ENCODE assay signal across 9 cellular contexts in the genomic region with DNA sequence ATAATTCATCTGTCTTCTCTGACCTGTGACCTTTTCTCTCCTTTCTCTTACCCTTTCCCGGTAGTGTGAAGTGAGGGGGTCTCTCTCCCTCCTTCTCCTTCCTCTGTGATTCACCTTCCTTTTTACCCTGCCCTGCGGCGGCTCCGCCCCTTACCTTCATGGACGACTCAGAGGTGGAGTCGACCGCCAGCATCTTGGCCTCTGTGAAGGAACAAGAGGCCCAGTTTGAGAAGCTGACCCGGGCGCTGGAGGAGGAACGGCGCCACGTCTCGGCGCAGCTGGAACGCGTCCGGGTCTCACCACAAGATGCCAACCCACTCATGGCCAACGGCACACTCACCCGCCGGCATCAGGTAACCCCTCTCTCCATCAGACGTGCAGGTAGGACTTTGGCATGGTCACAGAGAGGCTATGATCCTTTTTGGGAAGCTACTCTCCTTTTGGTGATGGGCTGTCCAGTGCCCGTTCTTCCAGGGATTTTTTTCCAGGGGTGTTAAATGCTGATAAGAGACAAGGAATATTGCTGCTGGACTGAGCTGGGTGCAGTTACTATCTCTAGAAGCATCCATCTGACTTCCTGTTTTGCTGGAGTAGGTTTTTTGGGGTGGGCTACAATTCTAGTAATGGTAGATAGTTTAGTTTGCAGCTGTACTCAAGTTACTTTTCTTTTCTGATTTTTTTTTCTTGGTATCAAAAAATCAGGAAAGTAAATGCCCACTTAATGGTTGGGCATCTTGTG. TPM values are rescaled to one million over a fixed set of nuclear protein-coding genes. Genes with fewer than 3 reads are reported as not detected.
A peak's percentile ranks its signal among the peaks of the same experiment; 100 is the strongest.
DNase-seq lines count a peak whose midpoint lies in the region; ATAC-seq and TF ChIP-seq lines count a peak whose summit lies in the region.
"Had no signal": no experiment of that assay in that cellular context is flagged by ENCODE, and none has a peak within 500 bp of the region (broad histone marks: within the 10 kb centered on the region; RNA-seq: fewer than 3 reads in every experiment).

No MANE protein-coding gene starts in this region.

- H2AFZ ChIP-seq in parathyroid adenoma = no peak overlapping the region

- no peaks in the 10 kb centered on the region for H3K27me3 Mint-ChIP-seq in Calu3 (ENCODE audit: unreplicated experiment)

- peak overlapping the region in 45 of 59 donors; percentile 4 to 76 (median 48) for H3K27ac ChIP-seq in dorsolateral prefrontal cortex
- peak overlapping the region; percentile 51 for H3K27ac ChIP-seq in parathyroid adenoma

- H3K4me2 ChIP-seq in parathyroid adenoma (ENCODE audit: low read length) = no peak overlapping the region

- H3K4me1 Mint-ChIP-seq in Calu3 (ENCODE audit: low read depth, unreplicated experiment) = peaks cover 77% of the 10 kb centered on the region

- no peak for TF ChIP-seq POLR2A in NB4 (IDR thresholded peaks at IDR 0.05; ENCODE audit: extremely low read depth, insufficient read length)

- no peaks in the 10 kb centered on the region for H3K9me3 Mint-ChIP-seq in Calu3 (ENCODE audit: low read depth, unreplicated experiment)

- peak overlapping the region; percentile 83 for H3K4me3 Mint-ChIP-seq in Calu3 (ENCODE audit: low read depth, unreplicated experiment)

- H3K27ac Mint-ChIP-seq in Calu3 (ENCODE audit: unreplicated experiment) = peak overlapping the region; percentile 89

- H3K4me1 ChIP-seq in parathyroid adenoma = peaks cover 6% of the 10 kb centered on the region

- H3K4me3 ChIP-seq in NB4 (ENCODE audit: low read depth, low read length) = no peak overlapping the region
- peak overlapping the region in 2 of 59 donors; percentile 4 to 7 for H3K4me3 ChIP-seq in dorsolateral prefrontal cortex
- no peak overlapping the region for H3K4me3 ChIP-seq in parathyroid adenoma (ENCODE audit: low read depth, low read length)

- H3K36me3 Mint-ChIP-seq in Calu3 (ENCODE audit: insufficient read depth, unreplicated experiment) = peaks cover 78% of the 10 kb centered on the region

- TF ChIP-seq CTCF in Calu3 (IDR thresholded peaks at IDR 0.05; ENCODE audit: unreplicated experiment) (no peak), NB4 (IDR thresholded peaks at IDR 0.05; ENCODE audit: low read depth, low read length) (no peak), dorsolateral prefrontal cortex (IDR thresholded peaks at IDR 0.05 in 54 of 56, conservative IDR thresholded peaks at IDR 0.05 in 2 of 56; ENCODE audit: low read depth in 1 of 56, partially characterized antibody in 56 of 56) (no peak), parathyroid adenoma (IDR thresholded peaks at IDR 0.05) (no peak)

- no TSS peak for BruUV-seq in Calu3 (replicated peaks; lab: Mats Ljungman, UMichigan)

- no peaks in the 10 kb centered on the region for H3K36me3 ChIP-seq in parathyroid adenoma (ENCODE audit: control insufficient read depth, insufficient read depth, low read length)

- DNase-seq in Calu3 (peak; percentile 79), NB4 (ENCODE audit: low read depth) (peak; percentile 15), dorsolateral prefrontal cortex (no peak), SK-N-DZ (ENCODE audit: low spot score) (no peak), RKO (ENCODE audit: low spot score) (no peak)
- DNase-seq in stimulated activated CD4-positive, alpha-beta T cell treated with anti-CD3 and anti-CD28 coated beads, Interleukin-4, amount 100 ng/mL, for 24 hours = no peak

- no peaks in the 10 kb centered on the region for H3K27me3 ChIP-seq in dorsolateral prefrontal cortex
- no peaks in the 10 kb centered on the region for H3K27me3 ChIP-seq in parathyroid adenoma (ENCODE audit: control insufficient read depth, insufficient read depth, low read length)

- intact Hi-C loops in Calu3 (cut with micrococcal nuclease; ENCODE audit: unreplicated experiment) (loop anchor here (1.0 kb wide), 1 partner anchor 8 kb away; no protein-coding TSS in a partner anchor), dorsolateral prefrontal cortex (cut with DNase I) (loop anchor here in 1 of 2 donors (5.0 to 10.0 kb wide), 3 partner anchors 47 to 227 kb away; a partner anchor contains a TSS)

- peaks cover 37% of the 10 kb centered on the region for H3K79me2 ChIP-seq in parathyroid adenoma

- CTCF ChIA-PET in Calu3 (lab: Charles Lee) = interaction anchor here (0.9 to 1.1 kb wide), 2 partner anchors 9 to 13 kb away, joined by 3 to 4 read pairs; no protein-coding TSS in a partner anchor

- no peak overlapping the region for H3K9ac ChIP-seq in parathyroid adenoma

- ATAC-seq in HG03565 (IDR thresholded peaks at IDR 0.05; ENCODE audit: unreplicated experiment) = no peak

- no peaks in the 10 kb centered on the region for H3K9me3 ChIP-seq in parathyroid adenoma (ENCODE audit: control insufficient read depth, low read length)

RNA-seq across cellular contexts. Expression of a gene that starts 29.9 kb away (rescaled TPM):
- total RNA-seq in Calu3 (2022) = 318 and 323 TPM in 2 replicates
- total RNA-seq in dorsolateral prefrontal cortex = 100 to 1,000 TPM in 112 of 120 experiments, 10 to 100 TPM in 8; 92.0 to 159 (median 119) TPM
- polyA plus RNA-seq in SK-N-DZ (2014; cell fraction: cytosol; rRNA removed) = 35.1 and 43.0 TPM in 2 replicates
- 25.9 and 44.1 TPM in 2 replicates for polyA plus RNA-seq in SK-N-DZ (2014; cell fraction: nucleus; rRNA removed)

RNA-seq across cellular contexts. Expression of a gene that starts 39.9 kb away (rescaled TPM):
- total RNA-seq in Calu3 (2022) (not detected in 2 replicates), dorsolateral prefrontal cortex (not detected)
- polyA plus RNA-seq in SK-N-DZ (2014; cell fraction: cytosol; rRNA removed) = not detected in 2 replicates
- not detected in 2 replicates for polyA plus RNA-seq in SK-N-DZ (2014; cell fraction: nucleus; rRNA removed)
- total RNA-seq: RPMI7951 had no signal

RNA-seq across cellular contexts. Expression of a gene that starts 50.2 kb away (rescaled TPM):
- total RNA-seq in Calu3 (2022) (124 and 131 TPM in 2 replicates), dorsolateral prefrontal cortex (100 to 1,000 TPM in 43 of 120 experiments, 10 to 100 TPM in 77; 48.0 to 151 (median 93.6) TPM)
- 259 and 338 TPM in 2 replicates for polyA plus RNA-seq in SK-N-DZ (2014; cell fraction: cytosol; rRNA removed)
- polyA plus RNA-seq in SK-N-DZ (2014; cell fraction: nucleus; rRNA removed) = 206 and 247 TPM in 2 replicates

Comparison
In these comparisons a context has a peak if more than half of its experiments do, and no peak if none do; other contexts are left out.
1. DNase-seq: peak in Calu3 (single experiment) and NB4 (single experiment); none in dorsolateral prefrontal cortex (0 of 10), SK-N-DZ (single experiment), RKO (single experiment) and stimulated activated CD4-positive, alpha-beta T cell treated with anti-CD3 and anti-CD28 coated beads, Interleukin-4, amount 100 ng/mL, for 24 hours (single experiment).